ENCODE assay signal across 16 cellular contexts in genomic region chr9:84852902-84853301, GRCh38.
"Had no signal": no experiment of that assay in that cellular context is flagged by ENCODE, and none has a peak within 500 bp of the region (broad histone marks: within the 10 kb centered on the region; RNA-seq: fewer than 3 reads in every experiment).

No MANE protein-coding gene starts in this region.

- H3K27ac ChIP-seq: cardiac muscle cell, lower lobe of right lung, SJCRH30, upper lobe of right lung had no signal

- DNase-seq: activated CD4-positive, alpha-beta T cell treated with anti-CD3 and anti-CD28 coated beads, Interleukin-2, amount 50 U/mL, for 4 hours; activated CD4-positive, CD25-positive, alpha-beta regulatory T cell treated with anti-CD3 and anti-CD28 coated beads, Interleukin-2, amount 50 U/mL, for 72 hours; activated CD8-positive, alpha-beta memory T cell treated with anti-CD3 and anti-CD28 coated beads, Interleukin-2, amount 10 ng/mL, durations not matched to agents 7 days and 5 days; activated effector memory CD4-positive, alpha-beta T cell treated with anti-CD3 and anti-CD28 coated beads, Interleukin-2, amount 50 U/mL, for 16 hours; activated T-cell treated with anti-CD3 and anti-CD28 coated beads, Interleukin-2, amount 50 U/mL, for 4 hours; effector memory CD8-positive, alpha-beta T cell; erythroblast; hypothalamus; lower lobe of right lung; natural killer cell; SJCRH30; SW 1271; upper lobe of right lung had no signal

- H3K4me3 ChIP-seq: cardiac muscle cell, coronary artery, lower lobe of right lung, SJCRH30, suprapubic skin, upper lobe of right lung had no signal

- H3K27me3 ChIP-seq: cardiac muscle cell, suprapubic skin, upper lobe of right lung had no signal

- H3K9me3 ChIP-seq: lower lobe of right lung, SJCRH30, suprapubic skin, upper lobe of right lung had no signal

- H3K36me3 ChIP-seq: cardiac muscle cell, lower lobe of right lung, SJCRH30, suprapubic skin, upper lobe of right lung had no signal
